Comparison of ENCODE assay signal across 1 cellular context in the genomic region with DNA sequence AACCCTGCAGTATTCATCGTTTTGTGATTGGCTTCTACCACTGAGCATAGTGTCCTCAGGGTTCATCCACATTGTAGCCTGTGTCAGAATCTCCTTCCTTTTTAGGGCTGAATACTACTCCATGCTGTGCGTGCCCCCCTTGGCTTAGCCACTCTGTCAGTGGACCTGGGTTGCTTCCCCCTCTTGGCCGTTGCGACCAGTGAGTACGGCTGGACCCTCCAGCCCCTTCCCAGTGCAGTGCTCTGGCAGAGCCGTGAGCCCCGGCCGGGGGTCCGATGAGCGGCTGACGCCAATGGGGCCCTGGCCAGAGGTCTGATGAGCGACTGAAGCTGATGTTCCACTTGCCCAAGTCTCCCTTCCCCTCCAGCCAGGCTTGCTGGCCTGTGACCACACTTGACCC.
TF ChIP-seq lines count a peak whose summit lies in the region.

No MANE protein-coding gene starts in this region.

TF ChIP-seq in WTC11, 78 proteins besides CTCF, POLR2A, EP300 and RAD21 (continued from another document):
- TF ChIP-seq CBFB (CRISPR knock-in tag; IDR thresholded peaks at IDR 0.05; ENCODE audit: low read depth) (no peak), JUN (CRISPR knock-in tag; IDR thresholded peaks at IDR 0.05) (no peak), ZNF263 (CRISPR knock-in tag; IDR thresholded peaks at IDR 0.05; ENCODE audit: low read depth) (no peak)
- TF ChIP-seq, protein P1, sequence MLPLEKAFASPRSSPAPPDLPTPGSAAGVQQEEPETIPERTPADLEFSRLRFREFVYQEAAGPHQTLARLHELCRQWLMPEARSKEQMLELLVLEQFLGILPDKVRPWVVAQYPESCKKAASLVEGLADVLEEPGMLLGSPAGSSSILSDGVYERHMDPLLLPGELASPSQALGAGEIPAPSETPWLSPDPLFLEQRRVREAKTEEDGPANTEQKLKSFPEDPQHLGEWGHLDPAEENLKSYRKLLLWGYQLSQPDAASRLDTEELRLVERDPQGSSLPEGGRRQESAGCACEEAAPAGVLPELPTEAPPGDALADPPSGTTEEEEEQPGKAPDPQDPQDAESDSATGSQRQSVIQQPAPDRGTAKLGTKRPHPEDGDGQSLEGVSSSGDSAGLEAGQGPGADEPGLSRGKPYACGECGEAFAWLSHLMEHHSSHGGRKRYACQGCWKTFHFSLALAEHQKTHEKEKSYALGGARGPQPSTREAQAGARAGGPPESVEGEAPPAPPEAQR (CRISPR knock-in tag; IDR thresholded peaks at IDR 0.05) = no peak
